In genomic region chr19:50427318-50427925, GRCh38 we compare ENCODE assay signal across 12 cellular contexts. TPM values are rescaled to one million over a fixed set of nuclear protein-coding genes. Genes with fewer than 3 reads are reported as not detected.
A peak's percentile ranks its signal among the peaks of the same experiment; 100 is the strongest.
DNase-seq lines count a peak whose midpoint lies in the region; ATAC-seq and TF ChIP-seq lines count a peak whose summit lies in the region.
"Had no signal": no experiment of that assay in that cellular context is flagged by ENCODE, and none has a peak within 500 bp of the region (broad histone marks: within the 10 kb centered on the region; RNA-seq: fewer than 3 reads in every experiment).

No MANE protein-coding gene starts in this region.

- CTCF ChIA-PET in activated naive CD4-positive, alpha-beta T cell treated with anti-CD3 and anti-CD28 coated beads, Interleukin-2, amount 10 ng/mL, durations not matched to agents 7 days and 5 days (lab: Charles Lee): no interaction called here

- H3K36me3 ChIP-seq in thoracic aorta: no peaks in the 10 kb centered on the region

- H3K9me3 Mint-ChIP-seq in activated naive CD4-positive, alpha-beta T cell treated with anti-CD3 and anti-CD28 coated beads, Interleukin-2, amount 10 ng/mL, durations not matched to agents 7 days and 5 days: no peaks in the 10 kb centered on the region
- H3K9me3 Mint-ChIP-seq in activated naive CD4-positive, alpha-beta T cell treated with anti-CD3 and anti-CD28 coated beads, Interleukin-2, amount 50 U/mL, for 72 hours: no peaks in the 10 kb centered on the region
- H3K9me3 Mint-ChIP-seq in mesothelial cell of epicardium: no peaks in the 10 kb centered on the region

- H3K27ac Mint-ChIP-seq in activated naive CD4-positive, alpha-beta T cell treated with anti-CD3 and anti-CD28 coated beads, Interleukin-2, amount 10 ng/mL, durations not matched to agents 7 days and 5 days: no peak overlapping the region
- no peak overlapping the region for H3K27ac Mint-ChIP-seq in activated naive CD4-positive, alpha-beta T cell treated with anti-CD3 and anti-CD28 coated beads, Interleukin-2, amount 50 U/mL, for 72 hours
- H3K27ac Mint-ChIP-seq in mesothelial cell of epicardium: no peak overlapping the region

- H3K27me3 Mint-ChIP-seq in activated naive CD4-positive, alpha-beta T cell treated with anti-CD3 and anti-CD28 coated beads, Interleukin-2, amount 10 ng/mL, durations not matched to agents 7 days and 5 days: peaks cover 46% of the 10 kb centered on the region
- H3K27me3 Mint-ChIP-seq in mesothelial cell of epicardium (ENCODE audit: low read depth): peaks cover 29% of the 10 kb centered on the region

- no peaks in the 10 kb centered on the region for H3K9me3 ChIP-seq in thoracic aorta

- no peak for DNase-seq in activated naive CD4-positive, alpha-beta T cell treated with anti-CD3 and anti-CD28 coated beads, Interleukin-2, amount 10 ng/mL, durations not matched to agents 7 days and 5 days
- no peak for DNase-seq in activated naive CD4-positive, alpha-beta T cell treated with anti-CD3 and anti-CD28 coated beads, Interleukin-2, amount 50 U/mL, for 72 hours (ENCODE audit: low spot score in 2 of 2)
- DNase-seq in cardiac fibroblast (ENCODE audit: low read depth in 2 of 2) (no peak), mesothelial cell of epicardium (ENCODE audit: low spot score in 2 of 2, unreplicated experiment in 2 of 2) (no peak), thoracic aorta (ENCODE audit: low spot score) (no peak), KG1 (lab: John Stamatoyannopoulos, UW) (no peak), ecto neural progenitor cell (ENCODE audit: low spot score) (no peak)
- DNase-seq: DND-41, NCI-H524, SW 1271 had no signal

- H3K4me3 ChIP-seq in cardiac fibroblast (replicated peaks in 1 of 2; ENCODE audit: low read depth in 2 of 2, low read length in 2 of 2) (peak overlapping the region; percentile 18 to 30), thoracic aorta (peak overlapping the region; percentile 48)

- peaks cover 4 to 11% of the 10 kb centered on the region in 2 donors for H3K4me1 ChIP-seq in thoracic aorta (ENCODE audit: control insufficient read depth in 1 of 2, low read depth in 2 of 2)
- H3K4me1 ChIP-seq: foreskin keratinocyte had no signal

- H3K4me1 Mint-ChIP-seq in activated naive CD4-positive, alpha-beta T cell treated with anti-CD3 and anti-CD28 coated beads, Interleukin-2, amount 10 ng/mL, durations not matched to agents 7 days and 5 days: peaks cover 17% of the 10 kb centered on the region
- peaks cover 9% of the 10 kb centered on the region for H3K4me1 Mint-ChIP-seq in mesothelial cell of epicardium

- H3K4me3 Mint-ChIP-seq in activated naive CD4-positive, alpha-beta T cell treated with anti-CD3 and anti-CD28 coated beads, Interleukin-2, amount 10 ng/mL, durations not matched to agents 7 days and 5 days: peak overlapping the region; percentile 21
- peak overlapping the region; percentile 43 for H3K4me3 Mint-ChIP-seq in mesothelial cell of epicardium

- H3K36me3 Mint-ChIP-seq in activated naive CD4-positive, alpha-beta T cell treated with anti-CD3 and anti-CD28 coated beads, Interleukin-2, amount 10 ng/mL, durations not matched to agents 7 days and 5 days: no peaks in the 10 kb centered on the region
- no peaks in the 10 kb centered on the region for H3K36me3 Mint-ChIP-seq in activated naive CD4-positive, alpha-beta T cell treated with anti-CD3 and anti-CD28 coated beads, Interleukin-2, amount 50 U/mL, for 72 hours
- H3K36me3 Mint-ChIP-seq in mesothelial cell of epicardium: no peaks in the 10 kb centered on the region

- no peak for ATAC-seq in activated naive CD4-positive, alpha-beta T cell treated with anti-CD3 and anti-CD28 coated beads, Interleukin-2, amount 50 U/mL, for 72 hours
- ATAC-seq in thoracic aorta (ENCODE audit: insufficient number of reproducible peaks, low FRiP score, low read depth): no peak
- no peak for ATAC-seq in HG03196 (IDR thresholded peaks at IDR 0.05; ENCODE audit: unreplicated experiment)
- ATAC-seq: foreskin keratinocyte had no signal

- no peak for TF ChIP-seq CTCF in cardiac fibroblast (IDR thresholded peaks at IDR 0.05; ENCODE audit: low read depth, low read length)
- TF ChIP-seq CTCF in mesothelial cell of epicardium (IDR thresholded peaks at IDR 0.05; ENCODE audit: unreplicated experiment): no peak
- TF ChIP-seq CTCF in thoracic aorta (IDR thresholded peaks at IDR 0.05): no peak

- peaks cover 2% of the 10 kb centered on the region for H3K27me3 ChIP-seq in thoracic aorta (replicated peaks; ENCODE audit: insufficient read depth)

- H3K27ac ChIP-seq in thoracic aorta: no peak overlapping the region
- H3K27ac ChIP-seq: foreskin keratinocyte had no signal

RNA-seq across cellular contexts. Expression of gene MYBPC2, which starts 5.3 kb away (rescaled TPM):
- total RNA-seq in activated naive CD4-positive, alpha-beta T cell treated with anti-CD3 and anti-CD28 coated beads, Interleukin-2, amount 50 U/mL, for 72 hours: 1 to 10 TPM in 1 of 2 donors, under 1 TPM in 1; 0.91 to 1.9 TPM
- total RNA-seq in mesothelial cell of epicardium: 0.89 to 1.9 TPM (median 1.2 TPM) in 3 replicates
- under 1 TPM in 1 of 2 donors, not detected in 1; 0.14 TPM for total RNA-seq in thoracic aorta
- total RNA-seq: foreskin keratinocyte had no signal

RNA-seq across cellular contexts. Expression of gene SPIB, which starts 8.7 kb away (rescaled TPM):
- total RNA-seq in activated naive CD4-positive, alpha-beta T cell treated with anti-CD3 and anti-CD28 coated beads, Interleukin-2, amount 50 U/mL, for 72 hours: 1 to 10 TPM; 1.1 to 1.2 TPM
- total RNA-seq in mesothelial cell of epicardium (0.11 TPM in 1 of 3 replicates, not detected in the others), thoracic aorta (not detected)
- total RNA-seq: foreskin keratinocyte had no signal

RNA-seq across cellular contexts. Expression of gene POLD1, which starts 43.3 kb away (rescaled TPM):
- total RNA-seq in activated naive CD4-positive, alpha-beta T cell treated with anti-CD3 and anti-CD28 coated beads, Interleukin-2, amount 50 U/mL, for 72 hours: 100 to 1,000 TPM; 183 to 254 TPM
- total RNA-seq in mesothelial cell of epicardium: 58.4 to 60.6 TPM (median 60.3 TPM) in 3 replicates
- total RNA-seq in thoracic aorta: 10 to 100 TPM; 12.8 to 39.5 TPM

RNA-seq across cellular contexts. Expression of gene EMC10, which starts 48.9 kb away (rescaled TPM):
- total RNA-seq in activated naive CD4-positive, alpha-beta T cell treated with anti-CD3 and anti-CD28 coated beads, Interleukin-2, amount 50 U/mL, for 72 hours: 10 to 100 TPM; 27.3 to 45.5 TPM
- total RNA-seq in mesothelial cell of epicardium (175 to 181 TPM (median 176 TPM) in 3 replicates), thoracic aorta (100 to 1,000 TPM in 1 of 2 donors, 10 to 100 TPM in 1; 85.6 to 139 TPM)

RNA-seq across cellular contexts. Expression of gene GARIN5A, which starts 49.2 kb away (rescaled TPM):
- under 1 TPM; 0.60 to 0.96 TPM for total RNA-seq in activated naive CD4-positive, alpha-beta T cell treated with anti-CD3 and anti-CD28 coated beads, Interleukin-2, amount 50 U/mL, for 72 hours
- total RNA-seq in mesothelial cell of epicardium (10.1 to 12.7 TPM (median 11.5 TPM) in 3 replicates), thoracic aorta (under 1 TPM in 1 of 2 donors, not detected in 1; 0.56 TPM)
